In the genomic region with DNA sequence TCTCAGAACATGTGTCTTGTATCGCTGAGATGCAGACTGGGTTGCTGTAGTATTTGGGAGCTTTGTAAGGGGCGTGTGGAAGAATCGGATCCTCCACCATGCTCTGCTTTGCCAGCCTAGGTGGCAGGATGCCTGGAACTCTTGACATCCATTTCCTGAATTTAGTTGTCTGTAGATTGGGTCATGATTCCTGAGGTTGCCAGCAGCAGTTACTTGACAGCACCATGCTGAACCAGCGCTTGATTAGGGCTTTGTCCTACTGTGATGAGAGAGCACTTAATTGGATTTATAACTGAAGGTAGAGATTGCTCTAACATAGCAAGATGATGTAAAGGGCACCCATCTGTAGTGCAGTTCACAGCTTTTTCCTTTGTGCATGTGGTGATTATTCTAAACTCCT, we compare ENCODE assay signal across 10 cellular contexts.
DNase-seq lines count a peak whose midpoint lies in the region; ATAC-seq and TF ChIP-seq lines count a peak whose summit lies in the region.
"Had no signal": no experiment of that assay in that cellular context is flagged by ENCODE, and none has a peak within 500 bp of the region (broad histone marks: within the 10 kb centered on the region; RNA-seq: fewer than 3 reads in every experiment).

No MANE protein-coding gene starts in this region.

- no peak overlapping the region for H3K9ac ChIP-seq in muscle layer of colon (ENCODE audit: low read length)

- POLR2A ChIA-PET in CD8-positive, alpha-beta T cell (lab: Charles Lee) = interaction anchor here (1.0 to 1.9 kb wide), 2 partner anchors 135 to 381 kb away, joined by 3 to 4 read pairs; no protein-coding TSS in a partner anchor

- H3K36me3 ChIP-seq in CD8-positive, alpha-beta T cell (ENCODE audit: insufficient read depth, low read length) = peaks cover 17% of the 10 kb centered on the region
- H3K36me3 ChIP-seq in muscle layer of colon (ENCODE audit: insufficient read depth, low read length) = peaks cover 48% of the 10 kb centered on the region
- H3K36me3 ChIP-seq in body of pancreas (replicated peaks in 1 of 2; ENCODE audit: insufficient read depth in 1 of 2, low read depth in 2 of 2) = peaks cover 0 to 5% of the 10 kb centered on the region in 2 donors

- intact Hi-C loops in CD8-positive, alpha-beta T cell (cut with DNase I, micrococcal nuclease) = loop anchor here (1.0 to 10.0 kb wide), 7 partner anchors 200 to 610 kb away; no protein-coding TSS in a partner anchor
- intact Hi-C loops in body of pancreas (cut with DNase I) = loop anchor here (10.0 kb wide), 2 partner anchors 120 to 310 kb away; partner anchors contain the start of gene MTMR3

- H3K36me3 Mint-ChIP-seq in CD8-positive, alpha-beta T cell = peaks cover 72% of the 10 kb centered on the region

- no peak for TF ChIP-seq CTCF in CD8-positive, alpha-beta T cell (IDR thresholded peaks at IDR 0.05)
- TF ChIP-seq CTCF in body of pancreas (IDR thresholded peaks at IDR 0.05) = no peak

- WGBS in body of pancreas, 2 donors = 46 to 59% methylated on average over 4 of the region's 4 CpGs

- no peak overlapping the region for H3K4me3 Mint-ChIP-seq in CD8-positive, alpha-beta T cell

- no peaks in the 10 kb centered on the region for H3K9me3 ChIP-seq in CD8-positive, alpha-beta T cell (ENCODE audit: low read length)
- H3K9me3 ChIP-seq in muscle layer of colon (ENCODE audit: low read length) = no peaks in the 10 kb centered on the region
- no peaks in the 10 kb centered on the region for H3K9me3 ChIP-seq in body of pancreas
- H3K9me3 ChIP-seq: adrenal gland had no signal

- peaks cover 11% of the 10 kb centered on the region for H3K4me1 Mint-ChIP-seq in CD8-positive, alpha-beta T cell (ENCODE audit: low read depth)

- H3K27me3 ChIP-seq in CD8-positive, alpha-beta T cell (ENCODE audit: insufficient read depth, low read length) = no peaks in the 10 kb centered on the region
- H3K27me3 ChIP-seq in muscle layer of colon (ENCODE audit: control insufficient read depth in 1 of 2, insufficient read depth in 2 of 2, low read length in 2 of 2) = no peaks in the 10 kb centered on the region
- no peaks in the 10 kb centered on the region for H3K27me3 ChIP-seq in body of pancreas
- H3K27me3 ChIP-seq: adrenal gland had no signal

- H3K27me3 Mint-ChIP-seq in CD8-positive, alpha-beta T cell (ENCODE audit: low read depth) = no peaks in the 10 kb centered on the region

- H3K27ac ChIP-seq in CD8-positive, alpha-beta T cell (ENCODE audit: low read depth, low read length) = no peak overlapping the region
- H3K27ac ChIP-seq in muscle layer of colon (ENCODE audit: low read depth, low read length) (peak overlapping the region; percentile 3), body of pancreas (peak overlapping the region in 1 of 4 donors; percentile 26)
- H3K27ac ChIP-seq: adrenal gland had no signal

- no peak for ATAC-seq in CD8-positive, alpha-beta T cell
- ATAC-seq in body of pancreas = no peak

- TF ChIP-seq POLR2A in body of pancreas (IDR thresholded peaks at IDR 0.05) = no peak

- H3K27ac Mint-ChIP-seq in CD8-positive, alpha-beta T cell = peak overlapping the region; percentile 45

- CTCF ChIA-PET in CD8-positive, alpha-beta T cell (lab: Charles Lee) = interaction anchor here (0.6 to 3.3 kb wide), 37 partner anchors 9 to 612 kb away, joined by 3 to 31 read pairs (median 4); no protein-coding TSS in a partner anchor

- no peak overlapping the region for H3K4me3 ChIP-seq in CD8-positive, alpha-beta T cell (ENCODE audit: low read depth, low read length)
- H3K4me3 ChIP-seq in muscle layer of colon (ENCODE audit: low read depth in 1 of 2, low read length in 2 of 2) (no peak overlapping the region), body of pancreas (no peak overlapping the region)
- H3K4me3 ChIP-seq: adrenal gland had no signal

- no peaks in the 10 kb centered on the region for H3K9me3 Mint-ChIP-seq in CD8-positive, alpha-beta T cell

- no peak for DNase-seq in CD8-positive, alpha-beta T cell
- DNase-seq in NCI-H1092 treated with DMSO at 0.1 percent for 48 hours (lab: John Stamatoyannopoulos, UW) (peak; percentile 63), astrocyte of the hippocampus (ENCODE audit: low read depth, low spot score) (peak; percentile 33), CD1c-positive myeloid dendritic cell (ENCODE audit: extremely low spot score) (no peak), globus pallidus (ENCODE audit: low spot score) (no peak), body of pancreas (no peak), NCI-H510A treated with DMSO at 0.1 percent for 48 hours (lab: John Stamatoyannopoulos, UW) (no peak)
- DNase-seq: DMS 273 treated with DMSO at 0.1 percent for 48 hours had no signal

- no peaks in the 10 kb centered on the region for H3K4me1 ChIP-seq in CD8-positive, alpha-beta T cell (ENCODE audit: insufficient read depth, low read length)
- H3K4me1 ChIP-seq in muscle layer of colon (ENCODE audit: insufficient read depth, low read length) (peaks cover 14% of the 10 kb centered on the region), body of pancreas (peaks cover 4% of the 10 kb centered on the region)

Comparison
In these comparisons a context has a peak if more than half of its experiments do, and no peak if none do; other contexts are left out.
1. DNase-seq: peak in NCI-H1092 treated with DMSO at 0.1 percent for 48 hours (single experiment) and astrocyte of the hippocampus (single experiment); none in CD8-positive, alpha-beta T cell (0 of 7), CD1c-positive myeloid dendritic cell (single experiment), globus pallidus (single experiment), body of pancreas (0 of 4) and NCI-H510A treated with DMSO at 0.1 percent for 48 hours (single experiment).